ENCODE assay signal across 1 cellular context in the genomic region with DNA sequence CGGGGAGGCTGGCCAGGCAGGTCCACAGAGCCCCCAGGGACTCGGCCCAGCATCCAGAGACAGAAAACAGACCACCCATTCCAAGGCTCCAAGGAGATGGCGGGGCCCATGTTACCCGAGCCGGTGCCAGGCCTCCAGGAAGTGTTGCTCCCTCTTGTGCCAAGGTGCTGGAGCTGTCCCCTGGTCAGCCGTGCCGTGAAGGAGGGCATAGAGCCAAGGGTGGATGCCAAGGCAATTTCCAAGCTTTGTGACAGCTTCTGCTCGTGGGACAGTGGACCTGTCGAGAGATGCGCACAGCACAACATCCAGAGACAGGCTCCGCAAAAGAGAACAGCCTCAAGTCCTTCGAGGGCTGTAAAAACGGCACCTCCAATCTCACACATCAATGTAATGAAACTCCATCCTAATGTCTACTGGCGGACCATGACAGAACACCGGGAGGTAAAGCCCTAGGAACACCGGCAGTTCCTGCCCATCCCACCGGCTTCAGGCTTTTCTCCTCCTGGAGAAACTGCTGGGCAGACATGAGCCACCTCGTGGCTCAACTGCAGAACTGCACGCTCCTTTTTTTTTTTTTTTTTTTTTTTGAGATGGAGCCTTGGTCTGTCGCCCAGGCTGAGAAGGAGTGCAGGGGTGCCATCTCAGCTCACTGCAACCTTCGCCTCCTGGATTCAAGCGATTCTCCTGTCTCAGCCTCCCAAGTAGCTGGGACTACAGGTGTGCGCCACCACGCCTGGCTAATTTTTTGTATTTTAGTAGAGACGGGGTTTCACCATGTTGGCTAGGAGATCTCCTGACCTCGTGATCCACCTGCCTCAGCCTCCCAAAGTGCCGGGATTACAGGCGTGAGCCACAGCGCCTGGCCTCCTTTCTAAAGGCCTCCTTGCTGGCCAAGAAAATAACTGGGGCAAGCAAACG.
TF ChIP-seq lines count a peak whose summit lies in the region.

No MANE protein-coding gene starts in this region.

TF ChIP-seq in HepG2, 621 proteins besides CTCF, POLR2A, EP300 and RAD21 (continued from another document and continues in another):
- TF ChIP-seq, protein P1, sequence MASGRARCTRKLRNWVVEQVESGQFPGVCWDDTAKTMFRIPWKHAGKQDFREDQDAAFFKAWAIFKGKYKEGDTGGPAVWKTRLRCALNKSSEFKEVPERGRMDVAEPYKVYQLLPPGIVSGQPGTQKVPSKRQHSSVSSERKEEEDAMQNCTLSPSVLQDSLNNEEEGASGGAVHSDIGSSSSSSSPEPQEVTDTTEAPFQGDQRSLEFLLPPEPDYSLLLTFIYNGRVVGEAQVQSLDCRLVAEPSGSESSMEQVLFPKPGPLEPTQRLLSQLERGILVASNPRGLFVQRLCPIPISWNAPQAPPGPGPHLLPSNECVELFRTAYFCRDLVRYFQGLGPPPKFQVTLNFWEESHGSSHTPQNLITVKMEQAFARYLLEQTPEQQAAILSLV (CRISPR knock-in tag; IDR thresholded peaks at IDR 0.05; ENCODE audit: borderline replicate concordance), result peak; percentile 34; the same call in 1 of the 2 replicates
- peak; percentile 23; the same call in 1 of the 2 replicates for TF ChIP-seq ZFX (CRISPR knock-in tag; IDR thresholded peaks at IDR 0.05; ENCODE audit: low read depth)
- no peak for TF ChIP-seq ARNT (IDR thresholded peaks at IDR 0.05)
- TF ChIP-seq, protein P2, sequence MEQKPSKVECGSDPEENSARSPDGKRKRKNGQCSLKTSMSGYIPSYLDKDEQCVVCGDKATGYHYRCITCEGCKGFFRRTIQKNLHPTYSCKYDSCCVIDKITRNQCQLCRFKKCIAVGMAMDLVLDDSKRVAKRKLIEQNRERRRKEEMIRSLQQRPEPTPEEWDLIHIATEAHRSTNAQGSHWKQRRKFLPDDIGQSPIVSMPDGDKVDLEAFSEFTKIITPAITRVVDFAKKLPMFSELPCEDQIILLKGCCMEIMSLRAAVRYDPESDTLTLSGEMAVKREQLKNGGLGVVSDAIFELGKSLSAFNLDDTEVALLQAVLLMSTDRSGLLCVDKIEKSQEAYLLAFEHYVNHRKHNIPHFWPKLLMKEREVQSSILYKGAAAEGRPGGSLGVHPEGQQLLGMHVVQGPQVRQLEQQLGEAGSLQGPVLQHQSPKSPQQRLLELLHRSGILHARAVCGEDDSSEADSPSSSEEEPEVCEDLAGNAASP (CRISPR knock-in tag; IDR thresholded peaks at IDR 0.05; ENCODE audit: borderline replicate concordance), result peak; percentile 55
- no peak for TF ChIP-seq ZNF337 (CRISPR knock-in tag; IDR thresholded peaks at IDR 0.05; ENCODE audit: borderline replicate concordance, low read depth)
- no peak for TF ChIP-seq MTF1 (CRISPR knock-in tag; IDR thresholded peaks at IDR 0.05)
- TF ChIP-seq HMGXB3 (CRISPR knock-in tag; IDR thresholded peaks at IDR 0.05; ENCODE audit: borderline replicate concordance), result no peak
- TF ChIP-seq ZMYM2 (CRISPR knock-in tag; IDR thresholded peaks at IDR 0.05), result no peak
- TF ChIP-seq ZNF326 (CRISPR knock-in tag; IDR thresholded peaks at IDR 0.05; ENCODE audit: borderline replicate concordance), result no peak
- TF ChIP-seq ZBTB7B (CRISPR knock-in tag; IDR thresholded peaks at IDR 0.05), result no peak
- TF ChIP-seq ZNF230 (CRISPR knock-in tag; IDR thresholded peaks at IDR 0.05), result peak; percentile 78; the same call in 1 of the 2 replicates
- no peak; the same call in 1 of the 2 replicates for TF ChIP-seq ADNP (CRISPR knock-in tag; IDR thresholded peaks at IDR 0.05)
- TF ChIP-seq, protein P3, sequence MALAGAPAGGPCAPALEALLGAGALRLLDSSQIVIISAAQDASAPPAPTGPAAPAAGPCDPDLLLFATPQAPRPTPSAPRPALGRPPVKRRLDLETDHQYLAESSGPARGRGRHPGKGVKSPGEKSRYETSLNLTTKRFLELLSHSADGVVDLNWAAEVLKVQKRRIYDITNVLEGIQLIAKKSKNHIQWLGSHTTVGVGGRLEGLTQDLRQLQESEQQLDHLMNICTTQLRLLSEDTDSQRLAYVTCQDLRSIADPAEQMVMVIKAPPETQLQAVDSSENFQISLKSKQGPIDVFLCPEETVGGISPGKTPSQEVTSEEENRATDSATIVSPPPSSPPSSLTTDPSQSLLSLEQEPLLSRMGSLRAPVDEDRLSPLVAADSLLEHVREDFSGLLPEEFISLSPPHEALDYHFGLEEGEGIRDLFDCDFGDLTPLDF (CRISPR knock-in tag; IDR thresholded peaks at IDR 0.05), result peak; percentile 28; the same call in 1 of the 2 replicates
- no peak for TF ChIP-seq ZNF296 (CRISPR knock-in tag; conservative IDR thresholded peaks at IDR 0.05)
- TF ChIP-seq ZNF747 (CRISPR knock-in tag; IDR thresholded peaks at IDR 0.05; ENCODE audit: borderline replicate concordance), result no peak
- TF ChIP-seq, protein P4, sequence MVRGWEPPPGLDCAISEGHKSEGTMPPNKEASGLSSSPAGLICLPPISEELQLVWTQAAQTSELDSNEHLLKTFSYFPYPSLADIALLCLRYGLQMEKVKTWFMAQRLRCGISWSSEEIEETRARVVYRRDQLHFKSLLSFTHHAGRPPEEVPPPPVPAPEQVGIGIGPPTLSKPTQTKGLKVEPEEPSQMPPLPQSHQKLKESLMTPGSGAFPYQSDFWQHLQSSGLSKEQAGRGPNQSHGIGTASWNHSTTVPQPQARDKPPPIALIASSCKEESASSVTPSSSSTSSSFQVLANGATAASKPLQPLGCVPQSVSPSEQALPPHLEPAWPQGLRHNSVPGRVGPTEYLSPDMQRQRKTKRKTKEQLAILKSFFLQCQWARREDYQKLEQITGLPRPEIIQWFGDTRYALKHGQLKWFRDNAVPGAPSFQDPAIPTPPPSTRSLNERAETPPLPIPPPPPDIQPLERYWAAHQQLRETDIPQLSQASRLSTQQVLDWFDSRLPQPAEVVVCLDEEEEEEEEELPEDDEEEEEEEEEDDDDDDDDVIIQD (CRISPR knock-in tag; IDR thresholded peaks at IDR 0.05; ENCODE audit: low read depth), result no peak
- peak; percentile 35; the same call in 1 of the 2 replicates for TF ChIP-seq KAT8 (CRISPR knock-in tag; IDR thresholded peaks at IDR 0.05)
- no peak for TF ChIP-seq NFIB (CRISPR knock-in tag; IDR thresholded peaks at IDR 0.05; ENCODE audit: borderline replicate concordance)
- no peak for TF ChIP-seq KLF11 (CRISPR knock-in tag; IDR thresholded peaks at IDR 0.05)
- TF ChIP-seq, protein P5, sequence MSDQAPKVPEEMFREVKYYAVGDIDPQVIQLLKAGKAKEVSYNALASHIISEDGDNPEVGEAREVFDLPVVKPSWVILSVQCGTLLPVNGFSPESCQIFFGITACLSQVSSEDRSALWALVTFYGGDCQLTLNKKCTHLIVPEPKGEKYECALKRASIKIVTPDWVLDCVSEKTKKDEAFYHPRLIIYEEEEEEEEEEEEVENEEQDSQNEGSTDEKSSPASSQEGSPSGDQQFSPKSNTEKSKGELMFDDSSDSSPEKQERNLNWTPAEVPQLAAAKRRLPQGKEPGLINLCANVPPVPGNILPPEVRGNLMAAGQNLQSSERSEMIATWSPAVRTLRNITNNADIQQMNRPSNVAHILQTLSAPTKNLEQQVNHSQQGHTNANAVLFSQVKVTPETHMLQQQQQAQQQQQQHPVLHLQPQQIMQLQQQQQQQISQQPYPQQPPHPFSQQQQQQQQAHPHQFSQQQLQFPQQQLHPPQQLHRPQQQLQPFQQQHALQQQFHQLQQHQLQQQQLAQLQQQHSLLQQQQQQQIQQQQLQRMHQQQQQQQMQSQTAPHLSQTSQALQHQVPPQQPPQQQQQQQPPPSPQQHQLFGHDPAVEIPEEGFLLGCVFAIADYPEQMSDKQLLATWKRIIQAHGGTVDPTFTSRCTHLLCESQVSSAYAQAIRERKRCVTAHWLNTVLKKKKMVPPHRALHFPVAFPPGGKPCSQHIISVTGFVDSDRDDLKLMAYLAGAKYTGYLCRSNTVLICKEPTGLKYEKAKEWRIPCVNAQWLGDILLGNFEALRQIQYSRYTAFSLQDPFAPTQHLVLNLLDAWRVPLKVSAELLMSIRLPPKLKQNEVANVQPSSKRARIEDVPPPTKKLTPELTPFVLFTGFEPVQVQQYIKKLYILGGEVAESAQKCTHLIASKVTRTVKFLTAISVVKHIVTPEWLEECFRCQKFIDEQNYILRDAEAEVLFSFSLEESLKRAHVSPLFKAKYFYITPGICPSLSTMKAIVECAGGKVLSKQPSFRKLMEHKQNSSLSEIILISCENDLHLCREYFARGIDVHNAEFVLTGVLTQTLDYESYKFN (CRISPR knock-in tag; conservative IDR thresholded peaks at IDR 0.05), result peak; percentile 45; the same call in 1 of the 2 replicates
- TF ChIP-seq ATM (IDR thresholded peaks at IDR 0.05; ENCODE audit: borderline replicate concordance), result no peak
- TF ChIP-seq BRD4 (CRISPR knock-in tag; IDR thresholded peaks at IDR 0.05), result 0 out of 2 replicates have a peak, but pooled peaks have one; percentile 51
- TF ChIP-seq ASH2L (IDR thresholded peaks at IDR 0.05; ENCODE audit: insufficient read length, low read depth, low read length), result no peak
- TF ChIP-seq, protein P6, sequence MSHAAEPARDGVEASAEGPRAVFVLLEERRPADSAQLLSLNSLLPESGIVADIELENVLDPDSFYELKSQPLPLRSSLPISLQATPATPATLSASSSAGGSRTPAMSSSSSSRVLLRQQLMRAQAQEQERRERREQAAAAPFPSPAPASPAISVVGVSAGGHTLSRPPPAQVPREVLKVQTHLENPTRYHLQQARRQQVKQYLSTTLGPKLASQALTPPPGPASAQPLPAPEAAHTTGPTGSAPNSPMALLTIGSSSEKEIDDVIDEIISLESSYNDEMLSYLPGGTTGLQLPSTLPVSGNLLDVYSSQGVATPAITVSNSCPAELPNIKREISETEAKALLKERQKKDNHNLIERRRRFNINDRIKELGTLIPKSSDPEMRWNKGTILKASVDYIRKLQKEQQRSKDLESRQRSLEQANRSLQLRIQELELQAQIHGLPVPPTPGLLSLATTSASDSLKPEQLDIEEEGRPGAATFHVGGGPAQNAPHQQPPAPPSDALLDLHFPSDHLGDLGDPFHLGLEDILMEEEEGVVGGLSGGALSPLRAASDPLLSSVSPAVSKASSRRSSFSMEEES (CRISPR knock-in tag; IDR thresholded peaks at IDR 0.05), result no peak
- TF ChIP-seq TGIF2 (CRISPR knock-in tag; IDR thresholded peaks at IDR 0.05), result no peak
- TF ChIP-seq JARID2 (CRISPR knock-in tag; IDR thresholded peaks at IDR 0.05; ENCODE audit: insufficient replicate concordance), result no peak
- TF ChIP-seq ZNF691 (CRISPR knock-in tag; IDR thresholded peaks at IDR 0.05; ENCODE audit: borderline replicate concordance, low read depth), result peak; percentile 90
- no peak for TF ChIP-seq ZMAT3 (CRISPR knock-in tag; conservative IDR thresholded peaks at IDR 0.05)
- TF ChIP-seq ZNF879 (CRISPR knock-in tag; IDR thresholded peaks at IDR 0.05), result no peak
- TF ChIP-seq ZFP62 (CRISPR knock-in tag; IDR thresholded peaks at IDR 0.05), result no peak
- no peak for TF ChIP-seq ZBTB10 (CRISPR knock-in tag; IDR thresholded peaks at IDR 0.05; ENCODE audit: borderline replicate concordance)
- no peak for TF ChIP-seq SIN3A (IDR thresholded peaks at IDR 0.05; ENCODE audit: borderline replicate concordance, low read depth, low read length)
- TF ChIP-seq ZNF709 (CRISPR knock-in tag; IDR thresholded peaks at IDR 0.05), result no peak
- TF ChIP-seq ATF5 (CRISPR knock-in tag; IDR thresholded peaks at IDR 0.05; ENCODE audit: low read depth), result no peak
- no peak for TF ChIP-seq KDM3A (CRISPR knock-in tag; IDR thresholded peaks at IDR 0.05; ENCODE audit: low read depth)
- TF ChIP-seq ZNF563 (CRISPR knock-in tag; IDR thresholded peaks at IDR 0.05), result no peak
